Comparison of ENCODE assay signal across 15 cellular contexts in genomic region chr22:24153959-24154358, GRCh38. TPM values are rescaled to one million over a fixed set of nuclear protein-coding genes. Genes with fewer than 3 reads are reported as not detected.
DNase-seq lines count a peak whose midpoint lies in the region; ATAC-seq, FAIRE-seq and TF ChIP-seq lines count a peak whose summit lies in the region.
"Had no signal": no experiment of that assay in that cellular context is flagged by ENCODE, and none has a peak within 500 bp of the region (broad histone marks: within the 10 kb centered on the region; RNA-seq: fewer than 3 reads in every experiment).

No MANE protein-coding gene starts in this region.

- CTCF ChIA-PET in activated CD4-positive, alpha-beta memory T cell treated with anti-CD3 and anti-CD28 coated beads, Interleukin-2, amount 10 ng/mL, durations not matched to agents 7 days and 5 days (lab: Charles Lee), result interaction anchor here (0.7 to 5.1 kb wide), 8 partner anchors 14 to 143 kb away, joined by 3 to 51 read pairs (median 6); partner anchors contain the start of gene CABIN1

- H3K27ac Mint-ChIP-seq in activated CD4-positive, alpha-beta memory T cell treated with anti-CD3 and anti-CD28 coated beads, Interleukin-2, amount 10 ng/mL, durations not matched to agents 7 days and 5 days, result peak overlapping the region; percentile 95

- peaks cover 11% of the 10 kb centered on the region for H3K36me3 Mint-ChIP-seq in activated CD4-positive, alpha-beta memory T cell treated with anti-CD3 and anti-CD28 coated beads, Interleukin-2, amount 10 ng/mL, durations not matched to agents 7 days and 5 days (ENCODE audit: low read depth)

- POLR2A ChIA-PET in activated CD4-positive, alpha-beta memory T cell treated with anti-CD3 and anti-CD28 coated beads, Interleukin-2, amount 10 ng/mL, durations not matched to agents 7 days and 5 days (lab: Charles Lee), result interaction anchor here (1.0 to 3.4 kb wide), 11 partner anchors 11 to 401 kb away, joined by 3 to 16 read pairs (median 5); partner anchors contain the start of genes CABIN1 and GUCD1

- ATAC-seq in Right ventricle myocardium superior (ENCODE audit: poor library complexity) (no peak), lower lobe of right lung (no peak)
- ATAC-seq: HCT116 had no signal

- DNase-seq in left ventricle myocardium inferior (no peak), Right ventricle myocardium superior (no peak), lower lobe of right lung (no peak), urothelium cell line (ENCODE audit: low spot score) (no peak), amygdala (lab: John Stamatoyannopoulos, UW) (no peak), NAMALWA (ENCODE audit: low spot score) (no peak), ureter (ENCODE audit: low spot score) (no peak)
- peak; percentile 39 for DNase-seq in activated CD4-positive, alpha-beta memory T cell treated with anti-CD3 and anti-CD28 coated beads, Interleukin-2, amount 10 ng/mL, durations not matched to agents 7 days and 5 days
- DNase-seq: anterior cingulate cortex; glutamatergic neuron; NCI-H1436 treated with DMSO at 0.1 percent for 48 hours; NCI-H510A treated with DMSO at 0.1 percent for 48 hours; stimulated activated CD4-positive, alpha-beta T cell treated with anti-CD3 and anti-CD28 coated beads, Interleukin-12 subunit alpha, Interleukin-12 subunit beta, amount 100 ng/mL, for 4 hours had no signal

- peaks cover 57% of the 10 kb centered on the region for H3K4me1 Mint-ChIP-seq in activated CD4-positive, alpha-beta memory T cell treated with anti-CD3 and anti-CD28 coated beads, Interleukin-2, amount 10 ng/mL, durations not matched to agents 7 days and 5 days

- intact Hi-C loops in left ventricle myocardium inferior (cut with micrococcal nuclease) (no loop called here), Right ventricle myocardium superior (cut with DNase I) (no loop called here), lower lobe of right lung (cut with DNase I) (no loop called here)

- H3K36me3 ChIP-seq in left ventricle myocardium inferior (no peaks in the 10 kb centered on the region), lower lobe of right lung (no peaks in the 10 kb centered on the region)

- H3K27me3 Mint-ChIP-seq in activated CD4-positive, alpha-beta memory T cell treated with anti-CD3 and anti-CD28 coated beads, Interleukin-2, amount 10 ng/mL, durations not matched to agents 7 days and 5 days, result no peaks in the 10 kb centered on the region

- no peaks in the 10 kb centered on the region for H3K9me3 ChIP-seq in left ventricle myocardium inferior (replicated peaks)
- H3K9me3 ChIP-seq in lower lobe of right lung, result no peaks in the 10 kb centered on the region

- peak overlapping the region; percentile 31 for H3K4me3 Mint-ChIP-seq in activated CD4-positive, alpha-beta memory T cell treated with anti-CD3 and anti-CD28 coated beads, Interleukin-2, amount 10 ng/mL, durations not matched to agents 7 days and 5 days

- H3K27ac ChIP-seq in left ventricle myocardium inferior (replicated peaks) (peak overlapping the region; percentile 8), lower lobe of right lung (peak overlapping the region; percentile 68)

- H3K4me3 ChIP-seq in left ventricle myocardium inferior (no peak overlapping the region), lower lobe of right lung (no peak overlapping the region)

- H3K27me3 ChIP-seq in left ventricle myocardium inferior (ENCODE audit: low read depth) (no peaks in the 10 kb centered on the region), lower lobe of right lung (ENCODE audit: low read depth) (no peaks in the 10 kb centered on the region)

- H3K9me3 Mint-ChIP-seq in activated CD4-positive, alpha-beta memory T cell treated with anti-CD3 and anti-CD28 coated beads, Interleukin-2, amount 10 ng/mL, durations not matched to agents 7 days and 5 days, result no peaks in the 10 kb centered on the region

- FAIRE-seq in urothelium cell line (lab: Jason Lieb, UNC), result peak; percentile 90
- FAIRE-seq: GM18507 had no signal

- H3K4me1 ChIP-seq in left ventricle myocardium inferior (peaks cover 64% of the 10 kb centered on the region), lower lobe of right lung (peaks cover 67% of the 10 kb centered on the region)

- TF ChIP-seq CTCF in left ventricle myocardium inferior (IDR thresholded peaks at IDR 0.05; ENCODE audit: borderline replicate concordance) (no peak), lower lobe of right lung (IDR thresholded peaks at IDR 0.05) (no peak)

RNA-seq across cellular contexts. Expression of gene SUSD2, which starts 27.3 kb away (rescaled TPM):
- total RNA-seq in left ventricle myocardium inferior (3.2 TPM), Right ventricle myocardium superior (2.6 TPM), lower lobe of right lung (200 TPM), ureter (8.3 TPM)
- total RNA-seq in activated CD4-positive, alpha-beta memory T cell treated with anti-CD3 and anti-CD28 coated beads, Interleukin-2, amount 10 ng/mL, durations not matched to agents 7 days and 5 days, result under 1 TPM; 0.23 to 0.63 TPM

Comparison
In these comparisons a context has a peak if more than half of its experiments do, and no peak if none do; other contexts are left out.
1. RNA of gene SUSD2, which starts 27.3 kb away (total RNA-seq): 200 TPM in lower lobe of right lung (single experiment); 8.3 TPM in ureter (single experiment), 3.2 TPM in left ventricle myocardium inferior (single experiment), 2.6 TPM in Right ventricle myocardium superior (single experiment) and 0.23 to 0.63 TPM in activated CD4-positive, alpha-beta memory T cell treated with anti-CD3 and anti-CD28 coated beads, Interleukin-2, amount 10 ng/mL, durations not matched to agents 7 days and 5 days; every median in the first group is over 10 times any median in the second.